8 cellular contexts compared by ENCODE assay signal in the genomic region with DNA sequence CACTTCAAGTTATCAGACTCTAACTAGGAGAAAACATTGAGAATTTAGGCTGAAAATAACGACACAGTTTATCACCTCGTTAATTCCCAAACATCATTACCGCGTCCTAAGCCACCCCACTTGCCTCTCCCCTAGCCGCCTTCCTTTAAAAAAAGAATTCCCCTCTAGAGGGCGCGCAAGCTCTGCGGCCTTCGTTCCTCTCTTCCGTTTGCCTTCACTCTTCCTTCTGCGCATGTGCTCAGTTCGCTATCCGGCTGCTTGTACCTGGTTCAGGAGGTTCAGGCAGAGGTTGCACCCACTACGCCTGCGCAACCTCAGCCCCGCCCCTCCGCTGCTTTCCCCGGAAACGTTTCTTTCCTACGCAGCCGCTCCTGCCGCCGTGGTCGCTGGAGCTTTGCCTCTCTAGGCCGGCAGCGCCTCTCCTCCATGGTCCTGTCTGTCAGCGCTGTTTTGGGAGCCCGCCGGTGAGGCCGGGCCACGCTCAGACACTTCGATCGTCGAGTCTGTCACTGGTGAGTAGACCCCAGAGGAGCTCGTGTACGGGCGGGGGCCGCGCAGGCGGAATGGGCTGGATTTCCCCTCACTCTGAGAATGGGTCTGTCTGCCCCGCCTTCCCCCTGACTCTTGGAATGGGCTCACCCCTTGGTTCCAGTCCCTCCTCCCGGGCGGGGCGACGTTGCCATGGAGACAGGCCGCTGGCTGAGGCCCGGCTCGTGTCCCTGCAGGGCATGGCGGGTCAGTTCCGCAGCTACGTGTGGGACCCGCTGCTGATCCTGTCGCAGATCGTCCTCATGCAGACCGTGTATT. TPM values are rescaled to one million over a fixed set of nuclear protein-coding genes. Genes with fewer than 3 reads are reported as not detected.
DNase-seq lines count a peak whose midpoint lies in the region; ATAC-seq and TF ChIP-seq lines count a peak whose summit lies in the region.

Gene SYS1, plus strand, starts transcription at position 353 of the 807 bp plus-strand sequence. Its CDS starts 376 bp downstream, at position 729.

- peak; percentile 96 to 99 (median 98) for DNase-seq in C1 segment of cervical spinal cord (lab: John Stamatoyannopoulos, UW)
- DNase-seq in NCI-H526 (lab: John Stamatoyannopoulos, UW), result peak; percentile 99
- DNase-seq in activated CD4-positive, alpha-beta T cell treated with anti-CD3 and anti-CD28 coated beads for 48 hours, result peak; percentile 99
- peak; percentile 99 for DNase-seq in colonic mucosa
- DNase-seq in kidney tubule cell (ENCODE audit: low spot score), result peak; percentile 99
- DNase-seq in stimulated activated CD4-positive, alpha-beta T cell treated with anti-CD3 and anti-CD28 coated beads, Interleukin-1b, Interleukin-23, amount 100 ng/mL, for 24 hours (ENCODE audit: low read depth in 4 of 4, low spot score in 1 of 4), result peak; percentile 93 to 99 (median 98)

- no peaks in the 10 kb centered on the region for H3K9me3 ChIP-seq in colonic mucosa

- peak within 1 kb of the TSS; percentile 83 for H3K27ac ChIP-seq in colonic mucosa

- TF ChIP-seq CTCF in colonic mucosa (IDR thresholded peaks at IDR 0.05), result peak; percentile 87

- H3K4me3 ChIP-seq in colonic mucosa, result peak within 1 kb of the TSS; percentile 59

- peaks cover 6% of the 10 kb centered on the region for H3K4me1 ChIP-seq in colonic mucosa

- peak; percentile 91 for ATAC-seq in GM19324 (IDR thresholded peaks at IDR 0.05; ENCODE audit: low FRiP score, unreplicated experiment)
- ATAC-seq in HG03469 (IDR thresholded peaks at IDR 0.05; ENCODE audit: unreplicated experiment), result peak; percentile 74

- peak within 1 kb of the TSS; percentile 83 to 86 for H3K9ac ChIP-seq in colonic mucosa (ENCODE audit: low read depth in 2 of 2, low read length in 2 of 2)

- intact Hi-C loops in colonic mucosa (cut with DNase I), result no loop called here

- H3K27me3 ChIP-seq in colonic mucosa, result no peaks in the 10 kb centered on the region

- no peaks in the 10 kb centered on the region for H3K36me3 ChIP-seq in colonic mucosa

RNA-seq across cellular contexts. Expression of gene SYS1, which starts in this region (rescaled TPM):
- total RNA-seq in colonic mucosa, result 10 to 100 TPM; 24.4 to 27.7 TPM

Comparison
In these comparisons a context has a peak if more than half of its experiments do, and no peak if none do; other contexts are left out.
1. Peak in every context shown above with its lines: DNase-seq, ATAC-seq, H3K4me3 ChIP-seq and H3K27ac ChIP-seq.